8 cellular contexts compared by ENCODE assay signal in the genomic region with DNA sequence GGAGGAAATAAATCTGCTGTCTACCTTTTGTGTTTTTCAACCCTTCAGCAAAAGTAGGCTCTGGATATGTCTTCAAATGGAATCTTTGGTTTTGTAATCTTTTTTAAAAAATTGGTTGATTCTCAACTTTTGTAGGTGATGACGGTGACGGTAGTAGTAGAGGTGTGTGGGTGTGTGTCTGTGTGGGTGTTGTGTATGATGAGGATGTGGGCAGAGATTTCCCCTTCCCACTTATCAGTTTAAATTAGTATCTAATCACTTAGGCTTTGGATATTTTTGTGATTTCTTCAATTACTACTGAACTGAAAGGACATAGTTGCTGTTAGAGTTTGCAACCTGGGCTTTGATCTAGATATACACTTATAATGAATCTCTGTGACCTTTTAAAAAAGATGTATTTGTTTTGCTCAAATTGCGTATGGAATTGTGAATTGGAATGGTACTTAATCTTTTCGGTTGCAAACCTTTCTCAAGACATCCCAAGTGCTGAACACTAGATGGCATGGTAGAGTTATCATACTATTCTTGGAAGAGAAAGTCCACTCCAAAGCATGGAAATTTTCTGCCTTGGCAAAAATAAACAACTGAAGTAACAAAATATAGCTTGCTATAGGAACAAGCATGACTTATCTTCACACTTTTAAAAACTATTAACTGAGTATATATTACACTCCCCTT. TPM values are rescaled to one million over a fixed set of nuclear protein-coding genes. Genes with fewer than 3 reads are reported as not detected.
A peak's percentile ranks its signal among the peaks of the same experiment; 100 is the strongest.
DNase-seq lines count a peak whose midpoint lies in the region; ATAC-seq, FAIRE-seq and TF ChIP-seq lines count a peak whose summit lies in the region.

No MANE protein-coding gene starts in this region.

- H3K36me3 ChIP-seq in esophagus muscularis mucosa (no peaks in the 10 kb centered on the region), pancreas (no peaks in the 10 kb centered on the region)

- H3K4me1 ChIP-seq in esophagus muscularis mucosa (no peaks in the 10 kb centered on the region), pancreas (peaks cover 0 to 7% (median 0%) of the 10 kb centered on the region in 3 donors)

- intact Hi-C loops in esophagus muscularis mucosa (cut with DNase I) (no loop called here), pancreas (cut with DNase I) (no loop called here)

- WGBS in esophagus muscularis mucosa, result 27% methylated on average over 4 of the region's 4 CpGs
- 16 to 24% methylated on average over 4 of the region's 4 CpGs for WGBS in pancreas, 2 donors

- TF ChIP-seq POLR2A in esophagus muscularis mucosa (IDR thresholded peaks at IDR 0.05; ENCODE audit: low read depth), result no peak

- H3K27ac ChIP-seq in esophagus muscularis mucosa (replicated peaks in 1 of 4) (no peak overlapping the region), pancreas (no peak overlapping the region)

- no peak for TF ChIP-seq EP300 in esophagus muscularis mucosa (IDR thresholded peaks at IDR 0.05)

- H3K4me3 ChIP-seq in esophagus muscularis mucosa, result no peak overlapping the region
- H3K4me3 ChIP-seq in pancreas, result no peak overlapping the region

- DNase-seq in GM10266 (ENCODE audit: extremely low spot score), result no peak
- peak; percentile 38 for DNase-seq in NCI-H460 (ENCODE audit: extremely low read depth, low read depth)
- DNase-seq in esophagus muscularis mucosa (ENCODE audit: extremely low spot score), result no peak
- DNase-seq in pancreas, result no peak
- no peak for DNase-seq in activated effector memory CD4-positive, alpha-beta T cell treated with anti-CD3 and anti-CD28 coated beads, Interleukin-2, amount 50 U/mL, for 16 hours
- no peak for DNase-seq in NCI-H2081 (lab: John Stamatoyannopoulos, UW)

- TF ChIP-seq CTCF in GM10266 (IDR thresholded peaks at IDR 0.05; ENCODE audit: control insufficient read depth, insufficient read depth, low read depth, missing control alignments), result peak; percentile 27
- peak; percentile 20 to 46 (median 34) for TF ChIP-seq CTCF in esophagus muscularis mucosa (IDR thresholded peaks at IDR 0.05)
- peak in 3 of 4 donors; percentile 15 to 39 (median 36) for TF ChIP-seq CTCF in pancreas (IDR thresholded peaks at IDR 0.05)

- H3K27me3 ChIP-seq in esophagus muscularis mucosa, result no peaks in the 10 kb centered on the region
- H3K27me3 ChIP-seq in pancreas, result no peaks in the 10 kb centered on the region

- ATAC-seq in pancreas (peak; percentile 55 to 93 (median 84)), GM21367 (IDR thresholded peaks at IDR 0.05; ENCODE audit: unreplicated experiment) (no peak), GM18867 (IDR thresholded peaks at IDR 0.05; ENCODE audit: unreplicated experiment) (no peak)

- FAIRE-seq in pancreas (lab: Jason Lieb, UNC), result peak; percentile 78

- H3K9me3 ChIP-seq in esophagus muscularis mucosa (no peaks in the 10 kb centered on the region), pancreas (no peaks in the 10 kb centered on the region)

RNA-seq across cellular contexts. Expression of a gene that starts 51.9 kb away (rescaled TPM):
- total RNA-seq in NCI-H460 (2014; rRNA removed; shearing (Covaris generic)), result not detected in 2 replicates
- polyA plus RNA-seq in NCI-H460 (2014; cell fraction: nucleus; rRNA removed), result not detected in 2 replicates
- total RNA-seq in esophagus muscularis mucosa (not detected), pancreas (10 to 100 TPM; 10.3 to 20.3 (median 15.6) TPM)
- polyA plus RNA-seq in pancreas, result 1 to 10 TPM; 4.0 to 8.3 TPM

Comparison
In these comparisons a context has a peak if more than half of its experiments do, and no peak if none do; other contexts are left out.
1. ATAC-seq: peak in pancreas (4 of 4); none in GM21367 (single experiment) and GM18867 (single experiment).
2. RNA of a gene that starts 51.9 kb away (total RNA-seq): 10.3 to 20.3 TPM in pancreas; not detected in NCI-H460 and not detected in esophagus muscularis mucosa; every median in the first group is over 10 times any median in the second.
3. Peak in every context shown above with its lines, with median percentiles within 50 percentile points of each other: CTCF ChIP-seq.